In genomic region chr11:17405232-17406005, GRCh38 we compare ENCODE assay signal across 8 cellular contexts. TPM values are rescaled to one million over a fixed set of nuclear protein-coding genes. Genes with fewer than 3 reads are reported as not detected.
A peak's percentile ranks its signal among the peaks of the same experiment; 100 is the strongest.
DNase-seq lines count a peak whose midpoint lies in the region; ATAC-seq, FAIRE-seq and TF ChIP-seq lines count a peak whose summit lies in the region.
"Had no signal": no experiment of that assay in that cellular context is flagged by ENCODE, and none has a peak within 500 bp of the region (broad histone marks: within the 10 kb centered on the region; RNA-seq: fewer than 3 reads in every experiment).

No MANE protein-coding gene starts in this region.

- H3K4me3 ChIP-seq in fibroblast of lung (replicated peaks in 1 of 4; ENCODE audit: control extremely low read depth in 1 of 4, insufficient read depth in 1 of 4, low read depth in 3 of 4, low read length in 4 of 4) (no peak overlapping the region), pancreas (no peak overlapping the region)

- H3K27ac ChIP-seq in fibroblast of lung (ENCODE audit: insufficient read depth, low read length) (no peak overlapping the region), pancreas (peak overlapping the region; percentile 62 to 84 (median 78))

- H3K4me3 Mint-ChIP-seq in stimulated activated effector memory CD8-positive, alpha-beta T cell treated with anti-CD3 and anti-CD28 coated beads, Interleukin-12 subunit alpha, Interleukin-12 subunit beta, amount 100 ng/mL, for 72 hours: no peak overlapping the region
- H3K4me3 Mint-ChIP-seq: T-helper 1 cell treated with Interleukin-12 subunit alpha and Interleukin-12 subunit beta and Interleukin-4 antibody, amounts not matched to agents 30 μg/mL and 1 μg/mL, for 36 hours had no signal

- H4K20me1 ChIP-seq in fibroblast of lung (ENCODE audit: control insufficient read depth, extremely low read depth, insufficient read depth, low read length): no peaks in the 10 kb centered on the region

- FAIRE-seq in pancreas (lab: Jason Lieb, UNC): no peak

- H3K4me1 Mint-ChIP-seq in stimulated activated effector memory CD8-positive, alpha-beta T cell treated with anti-CD3 and anti-CD28 coated beads, Interleukin-12 subunit alpha, Interleukin-12 subunit beta, amount 100 ng/mL, for 72 hours: no peaks in the 10 kb centered on the region

- H3K9me3 Mint-ChIP-seq in stimulated activated effector memory CD8-positive, alpha-beta T cell treated with anti-CD3 and anti-CD28 coated beads, Interleukin-12 subunit alpha, Interleukin-12 subunit beta, amount 100 ng/mL, for 72 hours: no peaks in the 10 kb centered on the region
- H3K9me3 Mint-ChIP-seq: T-helper 1 cell treated with Interleukin-12 subunit alpha and Interleukin-12 subunit beta and Interleukin-4 antibody, amounts not matched to agents 30 μg/mL and 1 μg/mL, for 36 hours had no signal

- 35 to 41% methylated on average over 15 of the region's 15 CpGs for WGBS in pancreas, 2 donors

- H2AFZ ChIP-seq in fibroblast of lung (ENCODE audit: low read length): no peak overlapping the region

- intact Hi-C loops in pancreas (cut with DNase I): no loop called here

- H3K79me2 ChIP-seq in fibroblast of lung (ENCODE audit: control insufficient read depth, insufficient read depth, low read length): no peaks in the 10 kb centered on the region

- ATAC-seq in GM19463 (IDR thresholded peaks at IDR 0.05; ENCODE audit: unreplicated experiment) (peak; percentile 71), pancreas (peak; percentile 92 to 99 (median 98)), HG03571 (IDR thresholded peaks at IDR 0.05; ENCODE audit: unreplicated experiment) (no peak)
- ATAC-seq in stimulated activated effector memory CD8-positive, alpha-beta T cell treated with anti-CD3 and anti-CD28 coated beads, Interleukin-12 subunit alpha, Interleukin-12 subunit beta, amount 100 ng/mL, for 72 hours: no peak

- DNase-seq in NCI-H774 (lab: John Stamatoyannopoulos, UW) (peak; percentile 41), fibroblast of lung (ENCODE audit: low read depth in 2 of 2) (peak; percentile 24 to 32), pancreas (peak; percentile 81 to 95 (median 93)), NCI-H526 (lab: John Stamatoyannopoulos, UW) (no peak)
- DNase-seq in stimulated activated effector memory CD8-positive, alpha-beta T cell treated with anti-CD3 and anti-CD28 coated beads, Interleukin-12 subunit alpha, Interleukin-12 subunit beta, amount 100 ng/mL, for 72 hours (ENCODE audit: low spot score in 2 of 2): no peak

- no peaks in the 10 kb centered on the region for H3K36me3 ChIP-seq in fibroblast of lung (ENCODE audit: control insufficient read depth, insufficient read depth, low read length)
- H3K36me3 ChIP-seq in pancreas: no peaks in the 10 kb centered on the region

- H3K27me3 ChIP-seq in fibroblast of lung (ENCODE audit: control insufficient read depth, insufficient read depth, low read length) (no peaks in the 10 kb centered on the region), pancreas (no peaks in the 10 kb centered on the region)

- H3K4me1 ChIP-seq in fibroblast of lung (ENCODE audit: control insufficient read depth, extremely low read depth, insufficient read depth, low read length) (no peaks in the 10 kb centered on the region), pancreas (peaks cover 8 to 13% (median 10%) of the 10 kb centered on the region in 3 donors)

- TF ChIP-seq CTCF in fibroblast of lung (conservative IDR thresholded peaks at IDR 0.05 in 1 of 2, IDR thresholded peaks at IDR 0.05 in 1 of 2; ENCODE audit: low read depth in 1 of 2, low read length in 2 of 2) (peak in 1 of 2 donors; percentile 8), pancreas (IDR thresholded peaks at IDR 0.05) (peak in 3 of 4 donors; percentile 10 to 38 (median 17))

- H3K4me2 ChIP-seq in fibroblast of lung (ENCODE audit: extremely low read depth, insufficient read depth, low read length): no peak overlapping the region

- H3K9me3 ChIP-seq in fibroblast of lung (ENCODE audit: control insufficient read depth, insufficient read depth, low read depth, low read length): no peaks in the 10 kb centered on the region
- H3K9me3 ChIP-seq in pancreas: no peaks in the 10 kb centered on the region

- no peaks in the 10 kb centered on the region for H3K36me3 Mint-ChIP-seq in stimulated activated effector memory CD8-positive, alpha-beta T cell treated with anti-CD3 and anti-CD28 coated beads, Interleukin-12 subunit alpha, Interleukin-12 subunit beta, amount 100 ng/mL, for 72 hours

- H3K27ac Mint-ChIP-seq in stimulated activated effector memory CD8-positive, alpha-beta T cell treated with anti-CD3 and anti-CD28 coated beads, Interleukin-12 subunit alpha, Interleukin-12 subunit beta, amount 100 ng/mL, for 72 hours: no peak overlapping the region
- H3K27ac Mint-ChIP-seq: T-helper 1 cell treated with Interleukin-12 subunit alpha and Interleukin-12 subunit beta and Interleukin-4 antibody, amounts not matched to agents 30 μg/mL and 1 μg/mL, for 36 hours had no signal

- no peak overlapping the region for H3K9ac ChIP-seq in fibroblast of lung (ENCODE audit: insufficient read depth, low read length)

RNA-seq across cellular contexts. Expression of gene KCNJ11, which starts 17.0 kb away (rescaled TPM):
- not detected in 2 replicates for total RNA-seq in fibroblast of lung
- polyA plus RNA-seq in fibroblast of lung: not detected in 2 replicates
- not detected in 2 replicates for polyA plus RNA-seq in fibroblast of lung (2012)
- polyA minus RNA-seq in fibroblast of lung (ENCODE audit: low replicate concordance): not detected in 2 replicates
- 10 to 100 TPM in 4 of 6 donors, 1 to 10 TPM in 2; 5.0 to 12.4 (median 11.1) TPM for total RNA-seq in pancreas
- polyA plus RNA-seq in pancreas: 10 to 100 TPM in 1 of 2 donors, 1 to 10 TPM in 1; 9.9 to 17.7 TPM

RNA-seq across cellular contexts. Expression of gene NCR3LG1, which starts 53.8 kb away (rescaled TPM):
- total RNA-seq in fibroblast of lung: 4.5 and 4.9 TPM in 2 replicates
- 5.2 and 6.0 TPM in 2 replicates for polyA plus RNA-seq in fibroblast of lung
- polyA plus RNA-seq in fibroblast of lung (2012): 2.2 and 3.8 TPM in 2 replicates
- 3.7 and 6.0 TPM in 2 replicates for polyA minus RNA-seq in fibroblast of lung (ENCODE audit: low replicate concordance)
- 1 to 10 TPM in 4 of 6 donors, under 1 TPM in 2; 0.83 to 1.6 (median 1.1) TPM for total RNA-seq in pancreas
- under 1 TPM; 0.42 to 0.85 TPM for polyA plus RNA-seq in pancreas

Comparison
In these comparisons a context has a peak if more than half of its experiments do, and no peak if none do; other contexts are left out.
1. ATAC-seq: peak in GM19463 (single experiment) and pancreas (4 of 4); none in HG03571 (single experiment) and stimulated activated effector memory CD8-positive, alpha-beta T cell treated with anti-CD3 and anti-CD28 coated beads, Interleukin-12 subunit alpha, Interleukin-12 subunit beta, amount 100 ng/mL, for 72 hours (single experiment).
2. DNase-seq: peak in NCI-H774 (single experiment), fibroblast of lung (2 of 2) and pancreas (6 of 6); none in stimulated activated effector memory CD8-positive, alpha-beta T cell treated with anti-CD3 and anti-CD28 coated beads, Interleukin-12 subunit alpha, Interleukin-12 subunit beta, amount 100 ng/mL, for 72 hours (0 of 2) and NCI-H526 (0 of 2).